ENCODE assay signal across 11 cellular contexts in the genomic region with DNA sequence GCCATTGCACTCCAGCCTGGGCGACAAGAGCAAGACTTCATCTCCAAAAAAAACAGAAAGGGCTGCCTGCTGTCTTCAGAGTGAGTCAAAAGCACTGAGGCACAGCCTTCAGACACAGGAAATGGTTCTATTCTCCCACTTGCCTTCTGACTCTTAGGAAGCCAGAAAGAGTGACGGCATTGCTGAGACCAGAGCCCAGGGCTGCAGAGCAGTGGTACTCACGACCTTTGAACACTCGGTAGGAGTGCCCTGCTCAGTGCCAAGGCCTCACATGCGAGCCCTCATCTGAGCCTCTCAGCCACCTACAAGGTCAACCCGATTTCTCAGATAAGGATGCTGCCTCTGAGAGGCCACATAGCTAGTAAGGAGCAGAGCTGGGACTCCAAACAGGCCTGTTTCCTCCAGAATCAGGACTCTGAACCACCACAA. TPM values are rescaled to one million over a fixed set of nuclear protein-coding genes. Genes with fewer than 3 reads are reported as not detected.
DNase-seq lines count a peak whose midpoint lies in the region; ATAC-seq, FAIRE-seq and TF ChIP-seq lines count a peak whose summit lies in the region.
"Had no signal": no experiment of that assay in that cellular context is flagged by ENCODE, and none has a peak within 500 bp of the region (broad histone marks: within the 10 kb centered on the region; RNA-seq: fewer than 3 reads in every experiment).

No MANE protein-coding gene starts in this region.

- TF ChIP-seq CTCF in natural killer cell (IDR thresholded peaks at IDR 0.05) (no peak), astrocyte (IDR thresholded peaks at IDR 0.05; ENCODE audit: insufficient read depth, low read depth, low read length) (no peak), upper lobe of right lung (IDR thresholded peaks at IDR 0.05) (no peak)

- DNase-seq in natural killer cell treated with Interleukin-12 subunit alpha and Interleukin-12 subunit beta and Interleukin-15 and Interleukin-18, amount 100 ng/mL, for 72 hours (ENCODE audit: low spot score) = no peak
- no peak for DNase-seq in natural killer cell
- peak; percentile 70 for DNase-seq in astrocyte (ENCODE audit: low read depth)
- DNase-seq in upper lobe of right lung = no peak
- DNase-seq: H9, tibial artery had no signal

- H3K36me3 Mint-ChIP-seq in natural killer cell treated with Interleukin-12 subunit alpha and Interleukin-12 subunit beta and Interleukin-15 and Interleukin-18, amount 100 ng/mL, for 72 hours = peaks cover 14% of the 10 kb centered on the region
- H3K36me3 Mint-ChIP-seq in natural killer cell (peaks cover 5% of the 10 kb centered on the region), astrocyte (ENCODE audit: low read depth, unreplicated experiment) (peaks cover 4% of the 10 kb centered on the region)
- peaks cover 34% of the 10 kb centered on the region for H3K36me3 Mint-ChIP-seq in stimulated activated naive CD8-positive, alpha-beta T cell treated with anti-CD3 and anti-CD28 coated beads, Interleukin-15, Interleukin-2, amounts not matched to agents 100 ng/mL and 50 ng/mL, for 24 hours (ENCODE audit: low read depth)

- no peak overlapping the region for H3K4me3 ChIP-seq in astrocyte (ENCODE audit: insufficient read depth, low read depth, low read length)
- no peak overlapping the region for H3K4me3 ChIP-seq in upper lobe of right lung
- H3K4me3 ChIP-seq: body of pancreas, tibial artery had no signal

- H3K4me1 Mint-ChIP-seq in natural killer cell treated with Interleukin-12 subunit alpha and Interleukin-12 subunit beta and Interleukin-15 and Interleukin-18, amount 100 ng/mL, for 72 hours (ENCODE audit: low read depth in 2 of 2) = peaks cover 8 to 20% of the 10 kb centered on the region in 2 donors
- H3K4me1 Mint-ChIP-seq in natural killer cell (peaks cover 10% of the 10 kb centered on the region in 2 donors), astrocyte (ENCODE audit: low read depth, unreplicated experiment) (peaks cover 29% of the 10 kb centered on the region)
- peaks cover 53% of the 10 kb centered on the region for H3K4me1 Mint-ChIP-seq in stimulated activated naive CD8-positive, alpha-beta T cell treated with anti-CD3 and anti-CD28 coated beads, Interleukin-15, Interleukin-2, amounts not matched to agents 100 ng/mL and 50 ng/mL, for 24 hours (ENCODE audit: low read depth)

- no peak overlapping the region for H2AFZ ChIP-seq in astrocyte (ENCODE audit: low read depth, low read length)

- ATAC-seq in natural killer cell treated with Interleukin-12 subunit alpha and Interleukin-12 subunit beta and Interleukin-15 and Interleukin-18, amount 100 ng/mL, for 72 hours = peak; percentile 57 to 94
- no peak for ATAC-seq in natural killer cell
- peak; percentile 53 for ATAC-seq in HG03280 (IDR thresholded peaks at IDR 0.05; ENCODE audit: unreplicated experiment)
- ATAC-seq in upper lobe of right lung = no peak
- no peak for ATAC-seq in GM18519 (IDR thresholded peaks at IDR 0.05; ENCODE audit: low FRiP score, unreplicated experiment)
- ATAC-seq in GM19328 (IDR thresholded peaks at IDR 0.05; ENCODE audit: unreplicated experiment) = no peak
- ATAC-seq: body of pancreas had no signal

- H3K4me1 ChIP-seq in astrocyte (ENCODE audit: insufficient read depth, low read length) (peaks cover 56% of the 10 kb centered on the region), upper lobe of right lung (peaks cover 15% of the 10 kb centered on the region)
- H3K4me1 ChIP-seq: tibial artery had no signal

- no peaks in the 10 kb centered on the region for H4K20me1 ChIP-seq in astrocyte (ENCODE audit: insufficient read depth, low read length)

- H3K27me3 ChIP-seq in astrocyte (ENCODE audit: insufficient read depth, low read length) (no peaks in the 10 kb centered on the region), upper lobe of right lung (no peaks in the 10 kb centered on the region)
- H3K27me3 ChIP-seq: body of pancreas, tibial artery had no signal

- no peak overlapping the region for H3K9ac ChIP-seq in astrocyte (ENCODE audit: low read length)

- no peak overlapping the region for H3K4me3 Mint-ChIP-seq in natural killer cell treated with Interleukin-12 subunit alpha and Interleukin-12 subunit beta and Interleukin-15 and Interleukin-18, amount 100 ng/mL, for 72 hours
- H3K4me3 Mint-ChIP-seq in natural killer cell (no peak overlapping the region), astrocyte (ENCODE audit: unreplicated experiment) (no peak overlapping the region)
- H3K4me3 Mint-ChIP-seq in stimulated activated naive CD8-positive, alpha-beta T cell treated with anti-CD3 and anti-CD28 coated beads, Interleukin-15, Interleukin-2, amounts not matched to agents 100 ng/mL and 50 ng/mL, for 24 hours = no peak overlapping the region
- H3K4me3 Mint-ChIP-seq: H9 had no signal

- H3K27ac Mint-ChIP-seq in natural killer cell treated with Interleukin-12 subunit alpha and Interleukin-12 subunit beta and Interleukin-15 and Interleukin-18, amount 100 ng/mL, for 72 hours = no peak overlapping the region
- no peak overlapping the region for H3K27ac Mint-ChIP-seq in natural killer cell
- no peak overlapping the region for H3K27ac Mint-ChIP-seq in astrocyte (ENCODE audit: unreplicated experiment)
- peak overlapping the region; percentile 40 for H3K27ac Mint-ChIP-seq in stimulated activated naive CD8-positive, alpha-beta T cell treated with anti-CD3 and anti-CD28 coated beads, Interleukin-15, Interleukin-2, amounts not matched to agents 100 ng/mL and 50 ng/mL, for 24 hours

- H3K36me3 ChIP-seq in astrocyte (ENCODE audit: insufficient read depth, low read length) = peaks cover 8% of the 10 kb centered on the region
- peaks cover 33% of the 10 kb centered on the region for H3K36me3 ChIP-seq in upper lobe of right lung

- no peak for FAIRE-seq in astrocyte (lab: Jason Lieb, UNC)

- no peaks in the 10 kb centered on the region for H3K27me3 Mint-ChIP-seq in natural killer cell treated with Interleukin-12 subunit alpha and Interleukin-12 subunit beta and Interleukin-15 and Interleukin-18, amount 100 ng/mL, for 72 hours
- H3K27me3 Mint-ChIP-seq in natural killer cell (ENCODE audit: low read depth in 2 of 2) = no peaks in the 10 kb centered on the region
- no peaks in the 10 kb centered on the region for H3K27me3 Mint-ChIP-seq in astrocyte (ENCODE audit: low read depth, unreplicated experiment)
- H3K27me3 Mint-ChIP-seq in stimulated activated naive CD8-positive, alpha-beta T cell treated with anti-CD3 and anti-CD28 coated beads, Interleukin-15, Interleukin-2, amounts not matched to agents 100 ng/mL and 50 ng/mL, for 24 hours = no peaks in the 10 kb centered on the region

- peak overlapping the region; percentile 25 for H3K4me2 ChIP-seq in astrocyte (ENCODE audit: low read length)

- peaks cover 3% of the 10 kb centered on the region for H3K79me2 ChIP-seq in astrocyte (ENCODE audit: insufficient read depth, low read length)

- intact Hi-C loops in natural killer cell (cut with micrococcal nuclease) (no loop called here), upper lobe of right lung (cut with DNase I) (no loop called here)

- no peaks in the 10 kb centered on the region for H3K9me3 ChIP-seq in astrocyte (ENCODE audit: insufficient read depth, low read depth, low read length)
- no peaks in the 10 kb centered on the region for H3K9me3 ChIP-seq in upper lobe of right lung
- H3K9me3 ChIP-seq: body of pancreas, tibial artery had no signal

- peak overlapping the region; percentile 63 for H3K27ac ChIP-seq in astrocyte (ENCODE audit: low read depth, low read length)
- no peak overlapping the region for H3K27ac ChIP-seq in upper lobe of right lung
- H3K27ac ChIP-seq: tibial artery had no signal

- no peaks in the 10 kb centered on the region for H3K9me3 Mint-ChIP-seq in natural killer cell treated with Interleukin-12 subunit alpha and Interleukin-12 subunit beta and Interleukin-15 and Interleukin-18, amount 100 ng/mL, for 72 hours
- H3K9me3 Mint-ChIP-seq in natural killer cell = no peaks in the 10 kb centered on the region
- no peaks in the 10 kb centered on the region for H3K9me3 Mint-ChIP-seq in astrocyte (ENCODE audit: unreplicated experiment)
- H3K9me3 Mint-ChIP-seq in stimulated activated naive CD8-positive, alpha-beta T cell treated with anti-CD3 and anti-CD28 coated beads, Interleukin-15, Interleukin-2, amounts not matched to agents 100 ng/mL and 50 ng/mL, for 24 hours = no peaks in the 10 kb centered on the region
- H3K9me3 Mint-ChIP-seq: H9 had no signal

RNA-seq across cellular contexts. Expression of gene ITGAE, which starts 3.5 kb away (rescaled TPM):
- total RNA-seq in natural killer cell treated with Interleukin-12 subunit alpha and Interleukin-12 subunit beta and Interleukin-15 and Interleukin-18, amount 100 ng/mL, for 72 hours = 10 to 100 TPM; 73.9 to 97.8 TPM
- total RNA-seq in natural killer cell (10 to 100 TPM; 12.8 to 13.8 (median 13.8) TPM), astrocyte (23.3 and 30.9 TPM in 2 replicates), upper lobe of right lung (24.2 TPM)

RNA-seq across cellular contexts. Expression of gene NCBP3, which starts 41.5 kb away (rescaled TPM):
- total RNA-seq in natural killer cell treated with Interleukin-12 subunit alpha and Interleukin-12 subunit beta and Interleukin-15 and Interleukin-18, amount 100 ng/mL, for 72 hours = 10 to 100 TPM; 52.4 to 71.9 TPM
- 10 to 100 TPM; 55.9 to 60.7 (median 58.1) TPM for total RNA-seq in natural killer cell
- 44.5 and 46.7 TPM in 2 replicates for total RNA-seq in astrocyte
- total RNA-seq in upper lobe of right lung = 34.9 TPM

Comparison
In these comparisons a context has a peak if more than half of its experiments do, and no peak if none do; other contexts are left out.
1. ATAC-seq: peak in natural killer cell treated with Interleukin-12 subunit alpha and Interleukin-12 subunit beta and Interleukin-15 and Interleukin-18, amount 100 ng/mL, for 72 hours (2 of 2) and HG03280 (single experiment); none in natural killer cell (0 of 3), upper lobe of right lung (single experiment), GM18519 (single experiment) and GM19328 (single experiment).